ENCODE assay signal across 23 cellular contexts in the genomic region with DNA sequence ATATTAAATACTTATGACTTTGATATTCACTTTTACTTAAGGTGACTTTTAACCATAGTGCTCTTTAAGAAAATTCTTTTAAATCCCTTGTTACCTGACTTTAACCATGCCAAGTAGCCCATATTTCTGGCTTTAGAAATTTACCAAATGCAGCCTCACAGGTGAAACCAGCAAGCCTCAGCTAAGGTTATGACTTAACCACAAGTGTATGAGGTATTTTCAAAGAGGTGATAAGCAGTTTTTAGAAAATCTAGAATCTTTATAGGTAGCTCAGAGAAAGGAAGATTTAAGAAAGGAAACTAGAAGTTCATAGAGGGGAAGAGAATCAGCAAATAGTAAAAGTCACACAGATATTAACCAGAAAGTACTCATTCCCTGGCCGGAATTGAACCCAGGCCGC.
"Had no signal": no experiment of that assay in that cellular context is flagged by ENCODE, and none has a peak within 500 bp of the region (broad histone marks: within the 10 kb centered on the region; RNA-seq: fewer than 3 reads in every experiment).

No MANE protein-coding gene starts in this region.

- DNase-seq: IMR-90, Kasumi-1, KG1, MV-4-11, NCI-H1048, NCI-H1105, NCI-H1417, NCI-H1436 treated with DMSO at 0.1 percent for 48 hours, NCI-H1694 treated with DMSO at 0.1 percent for 48 hours, NCI-H1930, NCI-H2081, NCI-H2107, NCI-H2227 treated with DMSO at 0.1 percent for 48 hours, NCI-H524, NCI-H526 treated with DMSO at 0.1 percent for 48 hours, NCI-H748 treated with DMSO at 0.1 percent for 48 hours, PC-3, SHP77, SK-N-SH, SW 1271 had no signal

- H3K4me2 ChIP-seq: SK-N-SH had no signal

- ATAC-seq: HepG2, Panc1, PC-3 had no signal

- H3K9me2 ChIP-seq: SK-N-SH had no signal

- H3K27ac ChIP-seq: RWPE1 had no signal

- H3K9me3 ChIP-seq: SK-N-SH had no signal

- H3K9ac ChIP-seq: SK-N-SH had no signal
